In the genomic region with DNA sequence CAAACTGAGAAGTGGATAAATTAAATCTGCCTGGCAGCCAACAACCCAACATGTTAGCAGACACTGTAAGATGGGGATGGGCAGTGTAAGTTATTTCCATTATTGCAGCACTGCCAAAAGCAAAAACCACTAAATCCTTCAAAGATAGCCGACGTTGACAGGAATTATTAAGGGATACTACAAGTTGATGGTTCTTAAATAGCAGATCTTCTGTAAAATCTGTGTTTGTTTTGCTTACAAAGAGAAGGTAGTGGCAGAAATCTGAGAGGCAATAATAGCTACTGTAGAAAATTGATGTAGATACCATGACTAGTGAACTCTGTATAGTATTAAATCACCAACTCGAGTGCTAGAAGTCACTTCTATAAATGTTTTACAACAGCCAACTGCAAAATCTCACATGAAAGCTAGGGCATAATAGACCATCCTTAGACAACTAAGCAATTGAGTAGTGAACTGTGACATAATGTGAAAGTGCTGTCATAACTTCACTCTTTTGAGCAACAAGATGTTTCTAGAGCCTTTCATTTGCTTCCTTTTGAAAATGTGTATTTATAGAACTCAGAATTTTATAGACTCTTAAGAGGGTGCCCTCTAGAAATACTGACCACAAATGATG, we compare ENCODE assay signal across 10 cellular contexts.
DNase-seq lines count a peak whose midpoint lies in the region; ATAC-seq and TF ChIP-seq lines count a peak whose summit lies in the region.
"Had no signal": no experiment of that assay in that cellular context is flagged by ENCODE, and none has a peak within 500 bp of the region (broad histone marks: within the 10 kb centered on the region; RNA-seq: fewer than 3 reads in every experiment).

No MANE protein-coding gene starts in this region.

- peaks cover 13% of the 10 kb centered on the region for H3K36me3 Mint-ChIP-seq in nephron (ENCODE audit: low read depth)
- H3K36me3 Mint-ChIP-seq in CD4-positive, alpha-beta memory T cell, result peaks cover 0 to 5% of the 10 kb centered on the region in 2 donors

- no peaks in the 10 kb centered on the region for H3K9me3 ChIP-seq in right cardiac atrium (ENCODE audit: control insufficient read depth, low read length)
- peaks cover 0 to 6% of the 10 kb centered on the region in 2 donors for H3K9me3 ChIP-seq in CD4-positive, alpha-beta memory T cell (ENCODE audit: control insufficient read depth in 1 of 2, low read length in 2 of 2)
- H3K9me3 ChIP-seq: right lobe of liver had no signal

- H3K4me1 ChIP-seq in right cardiac atrium (ENCODE audit: control insufficient read depth, insufficient read depth, low read length), result no peaks in the 10 kb centered on the region
- no peaks in the 10 kb centered on the region for H3K4me1 ChIP-seq in CD4-positive, alpha-beta memory T cell (ENCODE audit: insufficient read depth, low read length)
- H3K4me1 ChIP-seq: right lobe of liver had no signal

- peak overlapping the region; percentile 80 to 83 (median 83) for H3K27ac Mint-ChIP-seq in nephron
- no peak overlapping the region for H3K27ac Mint-ChIP-seq in CD4-positive, alpha-beta memory T cell

- DNase-seq in SW 1271 (lab: John Stamatoyannopoulos, UW) (no peak), right cardiac atrium (no peak)
- DNase-seq in CD4-positive, alpha-beta memory T cell, result no peak
- DNase-seq: right lobe of liver had no signal

- H3K27ac ChIP-seq in angular gyrus (ENCODE audit: low read depth, low read length) (peak overlapping the region; percentile 56), right cardiac atrium (ENCODE audit: low read length) (no peak overlapping the region)
- H3K27ac ChIP-seq in CD4-positive, alpha-beta memory T cell (ENCODE audit: low read depth, low read length), result no peak overlapping the region
- H3K27ac ChIP-seq: BLaER1, right lobe of liver had no signal

- peaks cover 48% of the 10 kb centered on the region for H3K4me1 Mint-ChIP-seq in nephron
- H3K4me1 Mint-ChIP-seq in CD4-positive, alpha-beta memory T cell, result no peaks in the 10 kb centered on the region

- H3K4me3 Mint-ChIP-seq in nephron, result peak overlapping the region in 1 of 3 experiments; percentile 48
- H3K4me3 Mint-ChIP-seq in CD4-positive, alpha-beta memory T cell, result no peak overlapping the region

- CTCF ChIA-PET in CD4-positive, alpha-beta memory T cell (lab: Charles Lee; ENCODE audit: partially characterized antibody), result no interaction called here

- no peaks in the 10 kb centered on the region for H3K27me3 Mint-ChIP-seq in nephron (ENCODE audit: low read depth)
- H3K27me3 Mint-ChIP-seq in CD4-positive, alpha-beta memory T cell, result peaks cover 0 to 3% of the 10 kb centered on the region in 2 donors

- ATAC-seq in GM19395 (IDR thresholded peaks at IDR 0.05; ENCODE audit: unreplicated experiment) (peak; percentile 62), HG03103 (IDR thresholded peaks at IDR 0.05; ENCODE audit: low read depth, unreplicated experiment) (peak; percentile 56), GM21423 (IDR thresholded peaks at IDR 0.05; ENCODE audit: unreplicated experiment) (no peak), right cardiac atrium (no peak)
- ATAC-seq: right lobe of liver had no signal

- WGBS in right cardiac atrium, result 56% methylated on average over 3 of the region's 3 CpGs

- intact Hi-C loops in right cardiac atrium (cut with DNase I), result no loop called here
- intact Hi-C loops in CD4-positive, alpha-beta memory T cell (cut with micrococcal nuclease), result no loop called here

- no peak overlapping the region for H3K4me3 ChIP-seq in right cardiac atrium (ENCODE audit: low read length)
- H3K4me3 ChIP-seq in CD4-positive, alpha-beta memory T cell (ENCODE audit: low read length in 2 of 2), result no peak overlapping the region
- H3K4me3 ChIP-seq: BLaER1, right lobe of liver had no signal

- no peak for TF ChIP-seq CTCF in nephron (IDR thresholded peaks at IDR 0.05; ENCODE audit: unreplicated experiment in 3 of 3)

- H3K27me3 ChIP-seq in right cardiac atrium (ENCODE audit: control insufficient read depth, insufficient read depth), result no peaks in the 10 kb centered on the region
- H3K27me3 ChIP-seq in CD4-positive, alpha-beta memory T cell (ENCODE audit: insufficient read depth, low read length), result no peaks in the 10 kb centered on the region
- H3K27me3 ChIP-seq: BLaER1, right lobe of liver had no signal

- POLR2A ChIA-PET in CD4-positive, alpha-beta memory T cell (lab: Charles Lee; ENCODE audit: partially characterized antibody), result no interaction called here

- peaks cover 4% of the 10 kb centered on the region for H3K9me3 Mint-ChIP-seq in nephron
- H3K9me3 Mint-ChIP-seq in CD4-positive, alpha-beta memory T cell, result peaks cover 7 to 28% (median 14%) of the 10 kb centered on the region in 8 donors

- no peaks in the 10 kb centered on the region for H3K36me3 ChIP-seq in CD4-positive, alpha-beta memory T cell (ENCODE audit: insufficient read depth, low read length)
- H3K36me3 ChIP-seq: right lobe of liver had no signal

Comparison
In these comparisons a context has a peak if more than half of its experiments do, and no peak if none do; other contexts are left out.
1. ATAC-seq: peak in GM19395 (single experiment) and HG03103 (single experiment); none in GM21423 (single experiment) and right cardiac atrium (0 of 2).
2. H3K27ac Mint-ChIP-seq: peak in nephron (3 of 3); none in CD4-positive, alpha-beta memory T cell (0 of 7).